In the genomic region with DNA sequence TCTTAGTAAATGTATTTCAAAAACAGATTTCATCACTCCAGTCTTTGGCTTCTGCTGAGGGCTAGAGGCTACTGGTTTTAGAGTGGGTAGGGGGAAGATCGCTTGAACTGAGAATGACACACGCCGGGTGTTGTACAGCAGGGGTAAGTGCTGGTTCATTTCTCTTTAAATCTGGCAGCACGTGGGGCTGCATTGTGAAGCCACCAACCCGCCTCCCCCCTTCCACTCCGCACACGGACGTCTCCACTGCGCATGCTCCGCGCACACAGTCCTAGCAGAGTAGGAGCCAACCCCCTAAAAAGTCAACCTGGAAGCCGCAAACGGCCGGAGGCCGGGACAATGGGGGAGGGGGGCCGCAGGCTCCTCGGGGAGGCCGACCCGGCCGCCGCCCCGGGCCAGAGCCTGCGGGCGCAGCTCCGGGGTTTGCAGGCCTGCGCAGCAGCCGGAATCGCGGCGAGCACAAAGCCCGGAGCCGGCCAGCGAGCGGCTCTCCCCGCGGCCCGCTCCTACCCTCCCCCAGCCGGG, we compare ENCODE assay signal across 8 cellular contexts. TPM values are rescaled to one million over a fixed set of nuclear protein-coding genes. Genes with fewer than 3 reads are reported as not detected.
DNase-seq lines count a peak whose midpoint lies in the region; ATAC-seq and TF ChIP-seq lines count a peak whose summit lies in the region.

No MANE protein-coding gene starts in this region.

- DNase-seq in GM04503 (ENCODE audit: low read depth), result peak; percentile 50
- peak; percentile 94 for DNase-seq in NCI-H1105 (lab: John Stamatoyannopoulos, UW)
- DNase-seq in SKM-1 (lab: John Stamatoyannopoulos, UW; ENCODE audit: unreplicated experiment), result peak; percentile 75
- DNase-seq in activated naive CD8-positive, alpha-beta T cell treated with anti-CD3 and anti-CD28 coated beads for 36 hours, result peak; percentile 89
- peak; percentile 88 for DNase-seq in glutamatergic neuron
- peak; percentile 59 for DNase-seq in omental fat pad (ENCODE audit: low spot score)

- TF ChIP-seq CTCF in glutamatergic neuron (IDR thresholded peaks at IDR 0.05; ENCODE audit: partially characterized antibody, unreplicated experiment) (no peak), omental fat pad (IDR thresholded peaks at IDR 0.05) (no peak)

- H3K4me3 Mint-ChIP-seq in activated naive CD8-positive, alpha-beta T cell treated with anti-CD3 and anti-CD28 coated beads for 36 hours, result peak overlapping the region; percentile 82
- peak overlapping the region; percentile 90 for H3K4me3 Mint-ChIP-seq in glutamatergic neuron (ENCODE audit: unreplicated experiment)

- peaks cover 19% of the 10 kb centered on the region for H3K36me3 Mint-ChIP-seq in activated naive CD8-positive, alpha-beta T cell treated with anti-CD3 and anti-CD28 coated beads for 36 hours
- peaks cover 5% of the 10 kb centered on the region for H3K36me3 Mint-ChIP-seq in glutamatergic neuron (ENCODE audit: unreplicated experiment)

- ATAC-seq in HG02588 (IDR thresholded peaks at IDR 0.05; ENCODE audit: unreplicated experiment) (peak; percentile 40), omental fat pad (ENCODE audit: low FRiP score) (peak; percentile 86)

- peaks cover 29% of the 10 kb centered on the region for H3K4me1 Mint-ChIP-seq in activated naive CD8-positive, alpha-beta T cell treated with anti-CD3 and anti-CD28 coated beads for 36 hours
- peaks cover 8% of the 10 kb centered on the region for H3K4me1 Mint-ChIP-seq in glutamatergic neuron (ENCODE audit: low read depth, unreplicated experiment)

- H3K9me3 Mint-ChIP-seq in activated naive CD8-positive, alpha-beta T cell treated with anti-CD3 and anti-CD28 coated beads for 36 hours, result no peaks in the 10 kb centered on the region
- H3K9me3 Mint-ChIP-seq in glutamatergic neuron (ENCODE audit: unreplicated experiment), result peaks cover 11% of the 10 kb centered on the region

- H3K27ac ChIP-seq in temporal lobe (ENCODE audit: low read depth, low read length), result peak overlapping the region; percentile 83

- peak overlapping the region; percentile 79 for H3K27ac Mint-ChIP-seq in activated naive CD8-positive, alpha-beta T cell treated with anti-CD3 and anti-CD28 coated beads for 36 hours
- peak overlapping the region; percentile 96 for H3K27ac Mint-ChIP-seq in glutamatergic neuron (ENCODE audit: unreplicated experiment)

- no peaks in the 10 kb centered on the region for H3K27me3 Mint-ChIP-seq in activated naive CD8-positive, alpha-beta T cell treated with anti-CD3 and anti-CD28 coated beads for 36 hours
- H3K27me3 Mint-ChIP-seq in glutamatergic neuron (ENCODE audit: unreplicated experiment), result peaks cover 10% of the 10 kb centered on the region

RNA-seq across cellular contexts. Expression of a gene that starts 1.3 kb away (rescaled TPM):
- total RNA-seq in activated naive CD8-positive, alpha-beta T cell treated with anti-CD3 and anti-CD28 coated beads for 36 hours, result 10 to 100 TPM; 58.8 to 63.9 TPM
- 120 TPM for total RNA-seq in glutamatergic neuron (ENCODE audit: unreplicated experiment)
- total RNA-seq in omental fat pad, result 10 to 100 TPM; 34.7 to 45.6 (median 40.3) TPM
- 39.3 TPM for total RNA-seq in temporal lobe

Comparison
In these comparisons a context has a peak if more than half of its experiments do, and no peak if none do; other contexts are left out.
1. Peak in every context shown above with its lines: DNase-seq, ATAC-seq and H3K27ac ChIP-seq.